Comparison of ENCODE assay signal across 1 cellular context in the genomic region with DNA sequence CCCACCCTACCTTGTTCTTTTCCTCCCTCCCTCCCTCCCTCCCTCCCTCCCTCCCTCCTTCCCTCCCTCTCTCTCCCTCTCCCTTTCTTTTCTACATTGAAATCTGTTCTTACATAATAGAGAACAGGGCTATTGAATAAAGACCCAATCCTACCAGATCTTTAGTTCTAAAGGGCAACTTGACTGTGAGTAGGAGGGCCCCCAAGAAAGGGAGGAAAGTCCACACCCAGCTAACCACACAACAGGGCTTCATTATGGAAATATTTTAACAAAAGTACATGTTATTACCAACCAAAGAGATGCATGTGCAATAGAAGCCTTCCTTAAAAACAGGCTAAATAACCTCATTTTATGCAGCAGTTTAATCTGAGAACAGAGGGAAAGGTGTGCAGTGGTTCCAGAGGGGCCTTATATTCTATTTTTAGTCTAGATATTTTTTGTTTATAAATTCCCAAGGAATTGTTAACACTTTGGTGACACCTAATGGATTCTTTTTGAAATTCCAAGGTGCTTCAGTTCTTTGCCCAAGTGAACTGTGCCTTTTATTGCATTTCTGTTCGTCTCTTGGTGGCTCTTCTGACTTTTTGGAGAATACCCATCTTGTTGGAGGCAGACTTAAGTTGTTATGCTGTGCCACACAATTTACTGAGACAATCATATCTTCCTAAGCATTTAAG.
TF ChIP-seq lines count a peak whose summit lies in the region.

No MANE protein-coding gene starts in this region.

TF ChIP-seq in Ishikawa, 13 proteins besides CTCF, POLR2A, EP300 and RAD21:
- TF ChIP-seq, protein P1, sequence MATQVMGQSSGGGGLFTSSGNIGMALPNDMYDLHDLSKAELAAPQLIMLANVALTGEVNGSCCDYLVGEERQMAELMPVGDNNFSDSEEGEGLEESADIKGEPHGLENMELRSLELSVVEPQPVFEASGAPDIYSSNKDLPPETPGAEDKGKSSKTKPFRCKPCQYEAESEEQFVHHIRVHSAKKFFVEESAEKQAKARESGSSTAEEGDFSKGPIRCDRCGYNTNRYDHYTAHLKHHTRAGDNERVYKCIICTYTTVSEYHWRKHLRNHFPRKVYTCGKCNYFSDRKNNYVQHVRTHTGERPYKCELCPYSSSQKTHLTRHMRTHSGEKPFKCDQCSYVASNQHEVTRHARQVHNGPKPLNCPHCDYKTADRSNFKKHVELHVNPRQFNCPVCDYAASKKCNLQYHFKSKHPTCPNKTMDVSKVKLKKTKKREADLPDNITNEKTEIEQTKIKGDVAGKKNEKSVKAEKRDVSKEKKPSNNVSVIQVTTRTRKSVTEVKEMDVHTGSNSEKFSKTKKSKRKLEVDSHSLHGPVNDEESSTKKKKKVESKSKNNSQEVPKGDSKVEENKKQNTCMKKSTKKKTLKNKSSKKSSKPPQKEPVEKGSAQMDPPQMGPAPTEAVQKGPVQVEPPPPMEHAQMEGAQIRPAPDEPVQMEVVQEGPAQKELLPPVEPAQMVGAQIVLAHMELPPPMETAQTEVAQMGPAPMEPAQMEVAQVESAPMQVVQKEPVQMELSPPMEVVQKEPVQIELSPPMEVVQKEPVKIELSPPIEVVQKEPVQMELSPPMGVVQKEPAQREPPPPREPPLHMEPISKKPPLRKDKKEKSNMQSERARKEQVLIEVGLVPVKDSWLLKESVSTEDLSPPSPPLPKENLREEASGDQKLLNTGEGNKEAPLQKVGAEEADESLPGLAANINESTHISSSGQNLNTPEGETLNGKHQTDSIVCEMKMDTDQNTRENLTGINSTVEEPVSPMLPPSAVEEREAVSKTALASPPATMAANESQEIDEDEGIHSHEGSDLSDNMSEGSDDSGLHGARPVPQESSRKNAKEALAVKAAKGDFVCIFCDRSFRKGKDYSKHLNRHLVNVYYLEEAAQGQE (IDR thresholded peaks at IDR 0.05; ENCODE audit: low read depth) = no peak
- no peak for TF ChIP-seq NFIC (IDR thresholded peaks at IDR 0.05)
- no peak for TF ChIP-seq CEBPB (IDR thresholded peaks at IDR 0.05)
- TF ChIP-seq TAF1 (IDR thresholded peaks at IDR 0.05; ENCODE audit: low read depth) = no peak
- no peak for TF ChIP-seq FOXM1 (IDR thresholded peaks at IDR 0.05; ENCODE audit: borderline replicate concordance, low read depth)
- no peak for TF ChIP-seq TEAD4 (IDR thresholded peaks at IDR 0.05)
- TF ChIP-seq, protein P2, sequence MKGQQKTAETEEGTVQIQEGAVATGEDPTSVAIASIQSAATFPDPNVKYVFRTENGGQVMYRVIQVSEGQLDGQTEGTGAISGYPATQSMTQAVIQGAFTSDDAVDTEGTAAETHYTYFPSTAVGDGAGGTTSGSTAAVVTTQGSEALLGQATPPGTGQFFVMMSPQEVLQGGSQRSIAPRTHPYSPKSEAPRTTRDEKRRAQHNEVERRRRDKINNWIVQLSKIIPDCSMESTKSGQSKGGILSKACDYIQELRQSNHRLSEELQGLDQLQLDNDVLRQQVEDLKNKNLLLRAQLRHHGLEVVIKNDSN (IDR thresholded peaks at IDR 0.05) = no peak
